1 cellular context compared by ENCODE assay signal in the genomic region with DNA sequence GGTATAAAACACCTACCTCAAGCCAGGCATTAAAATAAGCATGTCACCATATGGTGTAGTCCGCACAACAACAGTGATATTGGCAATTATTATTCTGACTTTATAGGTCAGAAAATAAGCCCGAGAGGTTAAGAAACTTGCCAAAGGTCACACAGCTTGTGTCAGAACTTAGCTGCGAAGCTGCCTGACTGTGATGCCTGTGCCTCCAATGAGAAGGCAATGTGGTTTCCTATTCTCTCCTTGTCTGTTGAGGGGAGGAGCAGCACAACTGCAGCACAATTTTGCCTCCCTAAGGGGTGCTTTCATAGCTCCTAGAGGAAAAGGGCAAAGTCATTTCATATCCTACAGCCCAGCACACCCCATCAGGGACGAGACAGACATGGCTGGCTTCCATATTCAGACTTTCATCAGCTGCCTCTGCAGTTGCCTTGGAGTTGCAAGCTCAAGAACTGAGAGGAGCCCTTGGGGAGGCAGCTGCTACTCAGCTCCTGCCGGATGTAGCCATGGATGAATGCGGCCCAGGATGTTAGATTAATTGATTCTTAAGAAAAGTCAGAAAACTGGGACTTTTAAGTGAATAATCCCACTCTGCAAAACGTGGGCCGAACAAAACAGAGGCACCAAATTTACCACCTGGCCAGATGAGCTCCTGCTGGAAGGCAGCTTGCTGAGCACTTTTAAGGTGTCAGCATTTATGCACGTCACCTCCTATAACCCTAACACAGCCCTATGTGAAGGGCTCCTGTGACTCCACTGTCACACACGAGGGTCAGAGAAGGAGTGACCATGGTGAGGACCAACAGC.
TF ChIP-seq lines count a peak whose summit lies in the region.

No MANE protein-coding gene starts in this region.

TF ChIP-seq in HepG2, 621 proteins besides CTCF, POLR2A, EP300 and RAD21:
- peak; percentile 35 to 70; a peak in 3 of 4 replicates for TF ChIP-seq MAFK (conservative IDR thresholded peaks at IDR 0.05 in 1 of 2, IDR thresholded peaks at IDR 0.05 in 1 of 2; ENCODE audit: low read length in 2 of 2)
- TF ChIP-seq KMT2A (CRISPR knock-in tag; IDR thresholded peaks at IDR 0.05) = no peak
- TF ChIP-seq MAFF (IDR thresholded peaks at IDR 0.05; ENCODE audit: low read depth, low read length) = peak; percentile 47; the same call in 1 of the 2 replicates
- TF ChIP-seq XRCC5 (optimal IDR thresholded peaks at IDR 0.05; ENCODE audit: low read length) = no peak
- no peak for TF ChIP-seq ZNF687 (CRISPR knock-in tag; IDR thresholded peaks at IDR 0.05)
- no peak for TF ChIP-seq ZNF709 (CRISPR knock-in tag; IDR thresholded peaks at IDR 0.05)
- no peak for TF ChIP-seq KDM5A (IDR thresholded peaks at IDR 0.05; ENCODE audit: borderline replicate concordance, low read length)
